ENCODE assay signal across 1 cellular context in genomic region chr4:102817021-102817605, GRCh38.
TF ChIP-seq lines count a peak whose summit lies in the region.

No MANE protein-coding gene starts in this region.

TF ChIP-seq in K562, 482 proteins besides CTCF, POLR2A, EP300 and RAD21:
- TF ChIP-seq ZNF696 (CRISPR knock-in tag; conservative IDR thresholded peaks at IDR 0.05) (no peak), TCFL5 (CRISPR knock-in tag; conservative IDR thresholded peaks at IDR 0.05) (no peak), MBD2 (IDR thresholded peaks at IDR 0.05; ENCODE audit: borderline replicate concordance, low read depth) (no peak), FOXK1 (CRISPR knock-in tag; IDR thresholded peaks at IDR 0.05; ENCODE audit: borderline replicate concordance) (no peak), CSDE1 (IDR thresholded peaks at IDR 0.05) (no peak), PRMT5 (CRISPR knock-in tag; IDR thresholded peaks at IDR 0.05) (no peak), RB1 (IDR thresholded peaks at IDR 0.05; ENCODE audit: low read depth) (no peak), JUN (IDR thresholded peaks at IDR 0.05; ENCODE audit: borderline replicate concordance, low read depth, low read length) (no peak), JUN (CRISPR knock-in tag; IDR thresholded peaks at IDR 0.05; ENCODE audit: borderline replicate concordance) (no peak), PYGO2 (tag; IDR thresholded peaks at IDR 0.05) (no peak), TCF7 (IDR thresholded peaks at IDR 0.05; ENCODE audit: borderline replicate concordance) (no peak), CREM (IDR thresholded peaks at IDR 0.05; ENCODE audit: low read depth) (no peak)
- TF ChIP-seq, protein P1, sequence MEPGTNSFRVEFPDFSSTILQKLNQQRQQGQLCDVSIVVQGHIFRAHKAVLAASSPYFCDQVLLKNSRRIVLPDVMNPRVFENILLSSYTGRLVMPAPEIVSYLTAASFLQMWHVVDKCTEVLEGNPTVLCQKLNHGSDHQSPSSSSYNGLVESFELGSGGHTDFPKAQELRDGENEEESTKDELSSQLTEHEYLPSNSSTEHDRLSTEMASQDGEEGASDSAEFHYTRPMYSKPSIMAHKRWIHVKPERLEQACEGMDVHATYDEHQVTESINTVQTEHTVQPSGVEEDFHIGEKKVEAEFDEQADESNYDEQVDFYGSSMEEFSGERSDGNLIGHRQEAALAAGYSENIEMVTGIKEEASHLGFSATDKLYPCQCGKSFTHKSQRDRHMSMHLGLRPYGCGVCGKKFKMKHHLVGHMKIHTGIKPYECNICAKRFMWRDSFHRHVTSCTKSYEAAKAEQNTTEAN (CRISPR knock-in tag; IDR thresholded peaks at IDR 0.05), result no peak
- TF ChIP-seq, protein P2, sequence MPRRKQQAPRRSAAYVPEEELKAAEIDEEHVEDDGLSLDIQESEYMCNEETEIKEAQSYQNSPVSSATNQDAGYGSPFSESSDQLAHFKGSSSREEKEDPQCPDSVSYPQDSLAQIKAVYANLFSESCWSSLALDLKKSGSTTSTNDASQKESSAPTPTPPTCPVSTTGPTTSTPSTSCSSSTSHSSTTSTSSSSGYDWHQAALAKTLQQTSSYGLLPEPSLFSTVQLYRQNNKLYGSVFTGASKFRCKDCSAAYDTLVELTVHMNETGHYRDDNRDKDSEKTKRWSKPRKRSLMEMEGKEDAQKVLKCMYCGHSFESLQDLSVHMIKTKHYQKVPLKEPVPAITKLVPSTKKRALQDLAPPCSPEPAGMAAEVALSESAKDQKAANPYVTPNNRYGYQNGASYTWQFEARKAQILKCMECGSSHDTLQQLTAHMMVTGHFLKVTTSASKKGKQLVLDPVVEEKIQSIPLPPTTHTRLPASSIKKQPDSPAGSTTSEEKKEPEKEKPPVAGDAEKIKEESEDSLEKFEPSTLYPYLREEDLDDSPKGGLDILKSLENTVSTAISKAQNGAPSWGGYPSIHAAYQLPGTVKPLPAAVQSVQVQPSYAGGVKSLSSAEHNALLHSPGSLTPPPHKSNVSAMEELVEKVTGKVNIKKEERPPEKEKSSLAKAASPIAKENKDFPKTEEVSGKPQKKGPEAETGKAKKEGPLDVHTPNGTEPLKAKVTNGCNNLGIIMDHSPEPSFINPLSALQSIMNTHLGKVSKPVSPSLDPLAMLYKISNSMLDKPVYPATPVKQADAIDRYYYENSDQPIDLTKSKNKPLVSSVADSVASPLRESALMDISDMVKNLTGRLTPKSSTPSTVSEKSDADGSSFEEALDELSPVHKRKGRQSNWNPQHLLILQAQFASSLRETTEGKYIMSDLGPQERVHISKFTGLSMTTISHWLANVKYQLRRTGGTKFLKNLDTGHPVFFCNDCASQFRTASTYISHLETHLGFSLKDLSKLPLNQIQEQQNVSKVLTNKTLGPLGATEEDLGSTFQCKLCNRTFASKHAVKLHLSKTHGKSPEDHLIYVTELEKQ (CRISPR knock-in tag; IDR thresholded peaks at IDR 0.05), result no peak
- TF ChIP-seq, protein P3, sequence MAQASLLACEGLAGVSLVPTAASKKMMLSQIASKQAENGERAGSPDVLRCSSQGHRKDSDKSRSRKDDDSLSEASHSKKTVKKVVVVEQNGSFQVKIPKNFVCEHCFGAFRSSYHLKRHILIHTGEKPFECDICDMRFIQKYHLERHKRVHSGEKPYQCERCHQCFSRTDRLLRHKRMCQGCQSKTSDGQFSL (CRISPR knock-in tag; IDR thresholded peaks at IDR 0.05), result no peak
- TF ChIP-seq, protein P3 (tag; IDR thresholded peaks at IDR 0.05), result no peak
